ENCODE assay signal across 11 cellular contexts in the genomic region with DNA sequence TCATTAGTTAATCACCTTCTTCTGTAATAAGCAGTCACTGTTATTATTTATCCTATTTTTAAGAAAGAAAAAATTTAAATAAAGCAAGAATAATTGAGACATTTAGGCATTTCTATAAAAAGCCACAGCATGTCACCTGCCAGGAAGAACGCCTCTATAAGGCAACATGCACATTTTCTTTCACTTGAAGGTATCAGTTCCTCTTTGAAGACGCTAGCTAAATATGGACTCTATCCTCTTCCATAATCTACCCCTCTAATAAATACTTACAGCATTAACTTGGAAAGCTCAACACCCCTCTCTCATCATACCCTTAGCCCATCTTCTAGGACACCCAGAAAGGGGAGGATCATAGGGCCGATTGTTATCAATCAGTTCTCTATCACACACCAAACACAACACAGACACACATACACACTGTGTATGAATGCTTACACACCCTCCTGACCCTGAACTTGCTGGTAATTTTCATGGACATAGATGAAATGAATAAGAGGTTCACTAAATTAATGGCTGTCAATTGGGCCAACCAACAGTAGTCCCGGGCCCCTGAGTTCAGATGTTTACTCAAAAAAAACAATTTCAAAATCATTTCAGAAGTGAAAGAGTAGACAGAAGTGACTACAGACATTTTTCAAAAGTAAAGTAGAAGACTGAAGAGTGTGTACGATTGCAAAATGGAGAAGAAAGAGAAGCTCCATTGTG.
DNase-seq lines count a peak whose midpoint lies in the region; ATAC-seq and TF ChIP-seq lines count a peak whose summit lies in the region.
"Had no signal": no experiment of that assay in that cellular context is flagged by ENCODE, and none has a peak within 500 bp of the region (broad histone marks: within the 10 kb centered on the region; RNA-seq: fewer than 3 reads in every experiment).

No MANE protein-coding gene starts in this region.

- H3K9me3 ChIP-seq in OCI-LY1 (ENCODE audit: low read length) (peaks cover 9% of the 10 kb centered on the region; the same call in 1 of the 2 replicates), SJCRH30 (replicated peaks) (no peaks in the 10 kb centered on the region), PC-9 (ENCODE audit: insufficient read depth, low read depth) (no peaks in the 10 kb centered on the region; the same call in 1 of the 2 replicates), ovary (peaks cover 0 to 1% of the 10 kb centered on the region in 2 donors)

- POLR2A ChIA-PET in PC-9 (lab: Charles Lee; ENCODE audit: unreplicated experiment), result no interaction called here

- CTCF ChIA-PET in PC-9 (lab: Charles Lee), result no interaction called here

- TF ChIP-seq EP300 in ovary (IDR thresholded peaks at IDR 0.05), result no peak

- DNase-seq in KG1 (lab: John Stamatoyannopoulos, UW) (no peak), SJCRH30 (no peak), PC-9 (no peak), ovary (no peak)
- DNase-seq: GM23248 had no signal

- H3K9ac ChIP-seq in OCI-LY1 (ENCODE audit: low read length), result no peak overlapping the region
- H3K9ac ChIP-seq: GM23248 had no signal

- no peak for TF ChIP-seq CTCF in OCI-LY1 (IDR thresholded peaks at IDR 0.05; ENCODE audit: low read length)
- no peak for TF ChIP-seq CTCF in PC-9 (conservative IDR thresholded peaks at IDR 0.05)
- no peak for TF ChIP-seq CTCF in ovary (IDR thresholded peaks at IDR 0.05)

- no peaks in the 10 kb centered on the region for H3K9me2 ChIP-seq in OCI-LY1 (ENCODE audit: low read depth, low read length)
- no peaks in the 10 kb centered on the region for H3K9me2 ChIP-seq in PC-9 (ENCODE audit: insufficient read depth)

- H3K36me3 ChIP-seq in OCI-LY1 (ENCODE audit: insufficient read depth, low read length) (no peaks in the 10 kb centered on the region), SJCRH30 (no peaks in the 10 kb centered on the region), PC-9 (ENCODE audit: low read depth) (no peaks in the 10 kb centered on the region), ovary (no peaks in the 10 kb centered on the region)

- WGBS in ovary, 3 donors, result 89 to 91% (median 89%) methylated on average over 5 of the region's 5 CpGs

- H2AFZ ChIP-seq in OCI-LY1 (ENCODE audit: low read length) (peak overlapping the region; percentile 22; the same call in 1 of the 2 replicates), PC-9 (no peak overlapping the region)
- H2AFZ ChIP-seq: GM23248 had no signal

- ATAC-seq in GM18508 (IDR thresholded peaks at IDR 0.05; ENCODE audit: insufficient read depth, unreplicated experiment) (peak; percentile 70), GM21447 (IDR thresholded peaks at IDR 0.05; ENCODE audit: unreplicated experiment) (peak; percentile 89), HG03097 (IDR thresholded peaks at IDR 0.05; ENCODE audit: low FRiP score, unreplicated experiment) (peak; percentile 80)
- ATAC-seq: natural killer cell treated with Interleukin-12 subunit alpha and Interleukin-12 subunit beta and Interleukin-15 and Interleukin-18, amount 100 ng/mL, for 72 hours had no signal

- no peaks in the 10 kb centered on the region for H3K27me3 ChIP-seq in OCI-LY1 (ENCODE audit: insufficient read depth, low read length)
- H3K27me3 ChIP-seq in SJCRH30, result no peaks in the 10 kb centered on the region
- no peaks in the 10 kb centered on the region for H3K27me3 ChIP-seq in PC-9 (ENCODE audit: insufficient read depth, low read depth)
- no peaks in the 10 kb centered on the region for H3K27me3 ChIP-seq in ovary

- H3F3A ChIP-seq in OCI-LY1 (ENCODE audit: insufficient read depth, low read length) (no peaks in the 10 kb centered on the region), PC-9 (ENCODE audit: insufficient read depth, low read depth) (no peaks in the 10 kb centered on the region)

- H4K20me1 ChIP-seq in OCI-LY1 (ENCODE audit: insufficient read depth, low read length) (no peaks in the 10 kb centered on the region), PC-9 (ENCODE audit: insufficient read depth) (no peaks in the 10 kb centered on the region)

- H3K4me3 ChIP-seq in OCI-LY1 (ENCODE audit: low read depth, low read length, poor library complexity, severe bottlenecking) (no peak overlapping the region), SJCRH30 (no peak overlapping the region), PC-9 (no peak overlapping the region), ovary (no peak overlapping the region)
- H3K4me3 ChIP-seq: GM23248 had no signal

- peaks cover 40% of the 10 kb centered on the region for H3K4me1 ChIP-seq in OCI-LY1 (ENCODE audit: insufficient read depth, low read length, severe bottlenecking)
- H3K4me1 ChIP-seq in SJCRH30, result no peaks in the 10 kb centered on the region
- H3K4me1 ChIP-seq in PC-9 (replicated peaks; ENCODE audit: insufficient read depth), result peaks cover 16% of the 10 kb centered on the region; the same call in 1 of the 2 replicates
- peaks cover 1% of the 10 kb centered on the region for H3K4me1 ChIP-seq in ovary (ENCODE audit: insufficient read depth)

- intact Hi-C loops in PC-9 (cut with micrococcal nuclease; ENCODE audit: unreplicated experiment), result no loop called here
- intact Hi-C loops in ovary (cut with DNase I), result loop anchor here in 3 of 4 donors (5.0 to 10.0 kb wide), 3 partner anchors 527 to 534 kb away; no protein-coding TSS in a partner anchor

- BruUV-seq in PC-9 (replicated peaks; lab: Mats Ljungman, UMichigan), result no TSS peak

- peak overlapping the region; percentile 91 for H3K27ac ChIP-seq in OCI-LY1 (ENCODE audit: low read depth, low read length, poor library complexity, severe bottlenecking)
- no peak overlapping the region for H3K27ac ChIP-seq in SJCRH30
- H3K27ac ChIP-seq in PC-9, result no peak overlapping the region
- H3K27ac ChIP-seq in ovary, result no peak overlapping the region
- H3K27ac ChIP-seq: GM23248, RWPE1 had no signal

- TF ChIP-seq POLR2A in ovary (IDR thresholded peaks at IDR 0.05), result no peak

- H3K4me2 ChIP-seq in OCI-LY1 (ENCODE audit: low read length), result peak overlapping the region; percentile 37; the same call in 1 of the 2 replicates
- H3K4me2 ChIP-seq in PC-9, result no peak overlapping the region

- H3K79me2 ChIP-seq in OCI-LY1 (ENCODE audit: insufficient read depth, low read length), result no peaks in the 10 kb centered on the region
- no peaks in the 10 kb centered on the region for H3K79me2 ChIP-seq in PC-9 (ENCODE audit: low read depth)
